ENCODE assay signal across 10 cellular contexts in the genomic region with DNA sequence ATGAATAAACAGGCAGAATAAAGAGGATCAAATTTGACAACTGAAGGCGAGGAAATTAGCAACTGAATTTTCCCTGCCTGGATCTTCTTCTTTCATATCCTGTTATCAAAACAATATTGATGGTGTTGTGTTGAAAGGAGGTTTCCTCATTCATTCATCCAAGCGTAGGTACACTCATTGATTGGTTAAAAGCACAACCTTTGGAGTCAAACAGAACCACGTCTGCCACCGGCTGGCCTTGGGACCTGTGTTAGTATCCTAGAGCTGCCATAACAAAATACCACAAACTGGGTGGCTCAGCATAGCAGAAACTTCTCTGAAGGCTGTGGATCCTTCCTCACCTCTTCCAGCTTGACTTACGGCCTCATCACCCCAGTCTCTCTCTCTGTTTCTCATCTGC.
"Had no signal": no experiment of that assay in that cellular context is flagged by ENCODE, and none has a peak within 500 bp of the region (broad histone marks: within the 10 kb centered on the region; RNA-seq: fewer than 3 reads in every experiment).

No MANE protein-coding gene starts in this region.

- H3K4me3 ChIP-seq: GM23248, HAP-1, K562 had no signal

- DNase-seq: GM23248, GOT3, H7, HFFc6, IMR-90, KG1 had no signal

- H2AFZ ChIP-seq: GM23248 had no signal

- H3K9ac ChIP-seq: GM23248 had no signal

- H3K27ac ChIP-seq: HL-60 had no signal

- FAIRE-seq: K562 had no signal

- H3K4me1 ChIP-seq: HAP-1 had no signal

- H3K9me3 ChIP-seq: HAP-1 had no signal

- ATAC-seq: HCT116, K562 had no signal

- H3K36me3 ChIP-seq: HAP-1 had no signal
